In the genomic region with DNA sequence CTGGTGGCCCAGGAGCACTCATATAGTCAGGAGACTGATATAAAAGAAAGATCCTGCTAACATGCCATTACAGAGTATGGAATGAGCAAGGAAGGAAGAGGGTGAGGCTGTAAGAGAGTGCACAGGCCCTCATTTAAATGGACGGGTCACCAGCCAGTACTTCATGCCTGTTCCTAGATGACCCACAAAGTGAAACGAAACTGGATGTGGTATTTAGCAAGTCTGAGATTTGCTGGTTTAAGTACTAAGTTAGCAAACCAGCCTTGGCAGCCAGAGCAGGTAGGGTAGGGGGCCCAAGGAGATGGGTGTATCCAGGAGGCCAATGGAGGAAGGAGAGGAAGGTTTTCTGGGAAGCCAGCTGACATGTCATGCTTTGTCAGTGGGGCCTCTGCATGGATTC, we compare ENCODE assay signal across 9 cellular contexts. TPM values are rescaled to one million over a fixed set of nuclear protein-coding genes. Genes with fewer than 3 reads are reported as not detected.
DNase-seq lines count a peak whose midpoint lies in the region; ATAC-seq and TF ChIP-seq lines count a peak whose summit lies in the region.
"Had no signal": no experiment of that assay in that cellular context is flagged by ENCODE, and none has a peak within 500 bp of the region (broad histone marks: within the 10 kb centered on the region; RNA-seq: fewer than 3 reads in every experiment).

No MANE protein-coding gene starts in this region.

- ATAC-seq in GM19324 (IDR thresholded peaks at IDR 0.05; ENCODE audit: low FRiP score, unreplicated experiment) (peak; percentile 60), HG02798 (IDR thresholded peaks at IDR 0.05; ENCODE audit: poor library complexity, unreplicated experiment) (peak; percentile 45)
- ATAC-seq: body of pancreas had no signal

- H3K9me3 ChIP-seq in osteoblast (ENCODE audit: low read depth, low read length): no peaks in the 10 kb centered on the region
- H3K9me3 ChIP-seq: body of pancreas had no signal

- DNase-seq in RPMI8226 (peak; percentile 42), osteoblast (ENCODE audit: insufficient read length, low spot score, missing footprints) (no peak), caudate nucleus (lab: John Stamatoyannopoulos, UW) (no peak), NCI-H524 treated with DMSO at 0.1 percent for 48 hours (lab: John Stamatoyannopoulos, UW) (no peak), inferior parietal cortex (ENCODE audit: extremely low spot score) (no peak), HuH-7.5 (ENCODE audit: low spot score) (no peak)
- DNase-seq: body of pancreas had no signal

- H3K27me3 ChIP-seq in osteoblast (ENCODE audit: insufficient read depth, low read length): no peaks in the 10 kb centered on the region
- H3K27me3 ChIP-seq: body of pancreas had no signal

- H3K79me2 ChIP-seq in osteoblast (ENCODE audit: insufficient read depth, low read length): peaks cover 82% of the 10 kb centered on the region

- no peak for TF ChIP-seq CTCF in osteoblast (IDR thresholded peaks at IDR 0.05; ENCODE audit: extremely low read depth, low read depth, low read length)

- no peak overlapping the region for H2AFZ ChIP-seq in osteoblast (ENCODE audit: low read length)

- H3K4me1 ChIP-seq in osteoblast (ENCODE audit: insufficient read depth, low read length): peaks cover 72% of the 10 kb centered on the region

- peaks cover 57% of the 10 kb centered on the region for H3K36me3 ChIP-seq in osteoblast (ENCODE audit: insufficient read depth, low read length)

- H3K27ac ChIP-seq in osteoblast (ENCODE audit: low read depth, low read length) (peak overlapping the region; percentile 100), caudate nucleus (ENCODE audit: low read depth, low read length) (no peak overlapping the region)
- H3K27ac ChIP-seq: body of pancreas had no signal

- peak overlapping the region; percentile 18 for H3K4me2 ChIP-seq in osteoblast (ENCODE audit: insufficient read depth, low read length)

- H3K4me3 ChIP-seq in osteoblast (ENCODE audit: insufficient read depth, low read length): no peak overlapping the region
- H3K4me3 ChIP-seq: body of pancreas had no signal

- no peaks in the 10 kb centered on the region for H4K20me1 ChIP-seq in osteoblast (ENCODE audit: insufficient read depth, low read length)

RNA-seq across cellular contexts. Expression of a gene that starts 15.9 kb away (rescaled TPM):
- 219 and 280 TPM in 2 replicates for total RNA-seq in osteoblast
